Comparison of ENCODE assay signal across 28 cellular contexts in genomic region chr2:48001498-48001897, GRCh38.
"Had no signal": no experiment of that assay in that cellular context is flagged by ENCODE, and none has a peak within 500 bp of the region (broad histone marks: within the 10 kb centered on the region; RNA-seq: fewer than 3 reads in every experiment).

No MANE protein-coding gene starts in this region.

- H3K4me1 ChIP-seq: adrenal gland, body of pancreas, colonic mucosa, esophagus squamous epithelium, gastroesophageal sphincter had no signal

- H3K4me1 Mint-ChIP-seq: activated B cell treated with CpG ODN at 0.5 μM for 24 hours; activated naive CD4-positive, alpha-beta T cell treated with anti-CD3 and anti-CD28 coated beads, Interleukin-2, amount 50 U/mL, for 24 hours; activated naive CD8-positive, alpha-beta T cell treated with anti-CD3 and anti-CD28 coated beads for 36 hours; activated naive CD8-positive, alpha-beta T cell treated with anti-CD3 and anti-CD28 coated beads, Interleukin-2, amount 50 U/mL, for 24 hours; activated T-helper 17 cell treated with anti-CD3 and anti-CD28 coated beads, Interleukin-2, amount 50 U/mL, for 72 hours had no signal

- H3K9me3 Mint-ChIP-seq: activated B cell treated with CpG ODN at 0.5 μM for 24 hours; activated CD8-positive, alpha-beta T cell treated with anti-CD3 and anti-CD28 coated beads for 36 hours; activated naive CD4-positive, alpha-beta T cell treated with anti-CD3 and anti-CD28 coated beads for 36 hours; activated naive CD4-positive, alpha-beta T cell treated with anti-CD3 and anti-CD28 coated beads, Interleukin-2, amount 50 U/mL, for 24 hours; activated naive CD8-positive, alpha-beta T cell treated with anti-CD3 and anti-CD28 coated beads, Interleukin-2, amount 50 U/mL, for 24 hours; activated T-helper 17 cell treated with anti-CD3 and anti-CD28 coated beads, Interleukin-2, amount 50 U/mL, for 72 hours; effector memory CD8-positive, alpha-beta T cell had no signal

- H3K27me3 Mint-ChIP-seq: activated B cell treated with CpG ODN at 0.5 μM for 24 hours; activated naive CD4-positive, alpha-beta T cell treated with anti-CD3 and anti-CD28 coated beads, Interleukin-2, amount 50 U/mL, for 24 hours had no signal

- H3K27ac Mint-ChIP-seq: activated B cell treated with CpG ODN at 0.5 μM for 24 hours; activated CD8-positive, alpha-beta T cell treated with anti-CD3 and anti-CD28 coated beads for 36 hours; activated naive CD4-positive, alpha-beta T cell treated with anti-CD3 and anti-CD28 coated beads for 36 hours; activated naive CD4-positive, alpha-beta T cell treated with anti-CD3 and anti-CD28 coated beads, Interleukin-2, amount 50 U/mL, for 24 hours; activated naive CD8-positive, alpha-beta T cell treated with anti-CD3 and anti-CD28 coated beads for 36 hours; activated naive CD8-positive, alpha-beta T cell treated with anti-CD3 and anti-CD28 coated beads, Interleukin-2, amount 50 U/mL, for 24 hours; activated T-helper 17 cell treated with anti-CD3 and anti-CD28 coated beads, Interleukin-2, amount 50 U/mL, for 72 hours; effector memory CD8-positive, alpha-beta T cell had no signal

- H3K27me3 ChIP-seq: adrenal gland, body of pancreas, colonic mucosa, esophagus squamous epithelium, gastroesophageal sphincter had no signal

- H3K36me3 ChIP-seq: adrenal gland, colonic mucosa, esophagus squamous epithelium, gastroesophageal sphincter, WERI-Rb-1 had no signal

- H3K4me3 Mint-ChIP-seq: activated B cell treated with CpG ODN at 0.5 μM for 24 hours; activated CD8-positive, alpha-beta T cell treated with anti-CD3 and anti-CD28 coated beads for 36 hours; activated naive CD4-positive, alpha-beta T cell treated with anti-CD3 and anti-CD28 coated beads for 36 hours; activated naive CD4-positive, alpha-beta T cell treated with anti-CD3 and anti-CD28 coated beads, Interleukin-2, amount 50 U/mL, for 24 hours; activated naive CD8-positive, alpha-beta T cell treated with anti-CD3 and anti-CD28 coated beads for 36 hours; activated naive CD8-positive, alpha-beta T cell treated with anti-CD3 and anti-CD28 coated beads, Interleukin-2, amount 50 U/mL, for 24 hours; activated T-cell treated with anti-CD3 and anti-CD28 coated beads, Interleukin-2, amount 50 U/mL, for 4 hours; activated T-helper 17 cell treated with anti-CD3 and anti-CD28 coated beads, Interleukin-2, amount 50 U/mL, for 72 hours; effector memory CD8-positive, alpha-beta T cell had no signal

- H3K9me3 ChIP-seq: adrenal gland, body of pancreas, colonic mucosa, gastroesophageal sphincter had no signal

- DNase-seq: activated B cell treated with CpG ODN at 0.5 μM for 24 hours; activated CD4-positive, alpha-beta T cell treated with anti-CD3 and anti-CD28 coated beads for 48 hours; activated CD4-positive, alpha-beta T cell treated with anti-CD3 and anti-CD28 coated beads, Interleukin-2, amount 50 U/mL, for 1 hour; activated CD4-positive, alpha-beta T cell treated with anti-CD3 and anti-CD28 coated beads, Interleukin-2, amount 50 U/mL, for 48 hours; activated CD8-positive, alpha-beta memory T cell treated with anti-CD3 and anti-CD28 coated beads for 24 hours; activated CD8-positive, alpha-beta T cell treated with anti-CD3 and anti-CD28 coated beads for 36 hours; activated effector memory CD4-positive, alpha-beta T cell treated with Interleukin-2 at 50 U/mL for 16 hours; activated naive CD4-positive, alpha-beta T cell treated with anti-CD3 and anti-CD28 coated beads for 36 hours; activated naive CD8-positive, alpha-beta T cell treated with anti-CD3 and anti-CD28 coated beads for 36 hours; activated naive CD8-positive, alpha-beta T cell treated with anti-CD3 and anti-CD28 coated beads, Interleukin-2, amount 50 U/mL, for 24 hours; activated T-cell treated with anti-CD3 and anti-CD28 coated beads, Interleukin-2, amount 50 U/mL, for 4 hours; adrenal gland; amygdala; aorta; body of pancreas; caudate nucleus; colonic mucosa; effector memory CD8-positive, alpha-beta T cell; esophagus squamous epithelium; foreskin melanocyte; T-helper 2 cell; WERI-Rb-1 had no signal

- H3K4me3 ChIP-seq: adrenal gland, body of pancreas, colonic mucosa, esophagus squamous epithelium, gastroesophageal sphincter had no signal

- H3K36me3 Mint-ChIP-seq: activated naive CD4-positive, alpha-beta T cell treated with anti-CD3 and anti-CD28 coated beads, Interleukin-2, amount 50 U/mL, for 24 hours; activated naive CD8-positive, alpha-beta T cell treated with anti-CD3 and anti-CD28 coated beads for 36 hours had no signal

- H3K27ac ChIP-seq: adrenal gland, body of pancreas, colonic mucosa, epithelial cell of prostate, esophagus squamous epithelium, gastroesophageal sphincter, WERI-Rb-1 had no signal

- ATAC-seq: activated CD4-positive, CD25-positive, alpha-beta regulatory T cell treated with anti-CD3 and anti-CD28 coated beads, Interleukin-2, amount 50 U/mL, for 24 hours; activated CD8-positive, alpha-beta T cell treated with anti-CD3 and anti-CD28 coated beads for 36 hours; activated naive CD8-positive, alpha-beta T cell treated with anti-CD3 and anti-CD28 coated beads, Interleukin-2, amount 50 U/mL, for 24 hours; activated T-cell treated with anti-CD3 and anti-CD28 coated beads, Interleukin-2, amount 50 U/mL, for 4 hours; activated T-helper 17 cell treated with anti-CD3 and anti-CD28 coated beads, Interleukin-2, amount 50 U/mL, for 72 hours; body of pancreas; effector memory CD8-positive, alpha-beta T cell; gastroesophageal sphincter had no signal

- FAIRE-seq: endothelial cell of umbilical vein had no signal
